26 cellular contexts compared by ENCODE assay signal in genomic region chr4:177595413-177595812, GRCh38.
"Had no signal": no experiment of that assay in that cellular context is flagged by ENCODE, and none has a peak within 500 bp of the region (broad histone marks: within the 10 kb centered on the region; RNA-seq: fewer than 3 reads in every experiment).

No MANE protein-coding gene starts in this region.

- H3K4me1 Mint-ChIP-seq: activated B cell treated with CpG ODN at 0.5 μM for 24 hours; activated T-helper 17 cell treated with anti-CD3 and anti-CD28 coated beads, Interleukin-2, amount 50 U/mL, for 72 hours had no signal

- DNase-seq: activated B cell treated with CpG ODN at 0.5 μM for 24 hours; activated CD4-positive, alpha-beta T cell treated with anti-CD3 and anti-CD28 coated beads, Interleukin-2, amount 50 U/mL, for 1 hour; activated CD4-positive, CD25-positive, alpha-beta regulatory T cell treated with anti-CD3 and anti-CD28 coated beads, Interleukin-2, amount 50 U/mL, for 72 hours; activated CD8-positive, alpha-beta memory T cell treated with anti-CD3 and anti-CD28 coated beads, Interleukin-2, amount 50 U/mL, for 4 hours; activated gamma-delta T cell treated with Interleukin-2 at 50 U/mL for 16 hours; activated naive CD4-positive, alpha-beta T cell; activated T-cell treated with anti-CD3 and anti-CD28 coated beads for 4 hours; activated T-cell treated with anti-CD3 and anti-CD28 coated beads, Interleukin-2, amount 50 U/mL, for 1 hour; activated T-cell treated with anti-CD3 and anti-CD28 coated beads, Interleukin-2, amount 50 U/mL, for 4 hours; central memory CD4-positive, alpha-beta T cell; T-helper 9 cell had no signal

- H3K27ac Mint-ChIP-seq: activated B cell treated with CpG ODN at 0.5 μM for 24 hours; activated CD4-positive, alpha-beta memory T cell treated with anti-CD3 and anti-CD28 coated beads for 36 hours; activated CD4-positive, alpha-beta T cell treated with anti-CD3 and anti-CD28 coated beads, Interleukin-2, amount 10 ng/mL, durations not matched to agents 24 days and 14 days; activated CD8-positive, alpha-beta T cell treated with anti-CD3 and anti-CD28 coated beads for 36 hours; activated naive CD4-positive, alpha-beta T cell treated with anti-CD3 and anti-CD28 coated beads for 36 hours; activated naive CD4-positive, alpha-beta T cell treated with anti-CD3 and anti-CD28 coated beads, Interleukin-2, amount 50 U/mL, for 72 hours; activated naive CD8-positive, alpha-beta T cell treated with anti-CD3 and anti-CD28 coated beads for 36 hours; activated T-cell treated with anti-CD3 and anti-CD28 coated beads, Interleukin-2, amount 50 U/mL, for 72 hours; activated T-helper 1 cell treated with anti-CD3 and anti-CD28 coated beads, Interleukin-12 subunit alpha, Interleukin-12 subunit beta, Interleukin-2, Interleukin-4 antibody, amounts not matched to agents 30 ng/mL and 10 ng/mL and 1 ng/mL, durations not matched to agents 14 hours and 24 hours and 36 hours; activated T-helper 17 cell treated with anti-CD3 and anti-CD28 coated beads, Interleukin-2, amount 50 U/mL, for 72 hours; T-helper 1 cell treated with Interleukin-12 subunit alpha and Interleukin-12 subunit beta and Interleukin-4 antibody, amounts not matched to agents 30 μg/mL and 1 μg/mL, for 36 hours; T-helper 2 cell treated with Interferon-gamma antibody and Interleukin-4, amounts not matched to agents 5 μg/mL and 100 μg/mL, for 36 hours had no signal

- H3K27me3 Mint-ChIP-seq: activated B cell treated with CpG ODN at 0.5 μM for 24 hours; activated CD4-positive, alpha-beta memory T cell treated with anti-CD3 and anti-CD28 coated beads for 36 hours; activated CD4-positive, alpha-beta T cell treated with anti-CD3 and anti-CD28 coated beads, Interleukin-2, amount 10 ng/mL, durations not matched to agents 24 days and 14 days; activated CD8-positive, alpha-beta T cell treated with anti-CD3 and anti-CD28 coated beads for 36 hours; activated naive CD8-positive, alpha-beta T cell treated with anti-CD3 and anti-CD28 coated beads for 36 hours; activated T-helper 17 cell treated with anti-CD3 and anti-CD28 coated beads, Interleukin-2, amount 50 U/mL, for 72 hours had no signal

- H3K27me3 ChIP-seq: adrenal gland, body of pancreas, brain microvascular endothelial cell, breast epithelium had no signal

- H3K4me3 Mint-ChIP-seq: activated B cell treated with CpG ODN at 0.5 μM for 24 hours; activated CD4-positive, alpha-beta memory T cell treated with anti-CD3 and anti-CD28 coated beads for 36 hours; activated CD4-positive, alpha-beta T cell treated with anti-CD3 and anti-CD28 coated beads, Interleukin-2, amount 10 ng/mL, durations not matched to agents 24 days and 14 days; activated CD8-positive, alpha-beta T cell treated with anti-CD3 and anti-CD28 coated beads for 36 hours; activated naive CD4-positive, alpha-beta T cell treated with anti-CD3 and anti-CD28 coated beads for 36 hours; activated naive CD8-positive, alpha-beta T cell treated with anti-CD3 and anti-CD28 coated beads for 36 hours; activated T-cell treated with anti-CD3 and anti-CD28 coated beads, Interleukin-2, amount 50 U/mL, for 4 hours; activated T-cell treated with anti-CD3 and anti-CD28 coated beads, Interleukin-2, amount 50 U/mL, for 72 hours; activated T-helper 1 cell treated with anti-CD3 and anti-CD28 coated beads, Interleukin-12 subunit alpha, Interleukin-12 subunit beta, Interleukin-2, Interleukin-4 antibody, amounts not matched to agents 30 ng/mL and 10 ng/mL and 1 ng/mL, durations not matched to agents 14 hours and 24 hours and 36 hours; activated T-helper 17 cell treated with anti-CD3 and anti-CD28 coated beads, Interleukin-2, amount 50 U/mL, for 72 hours; T-helper 1 cell treated with Interleukin-12 subunit alpha and Interleukin-12 subunit beta and Interleukin-4 antibody, amounts not matched to agents 30 μg/mL and 1 μg/mL, for 36 hours; T-helper 2 cell treated with Interferon-gamma antibody and Interleukin-4, amounts not matched to agents 5 μg/mL and 100 μg/mL, for 36 hours had no signal

- H3K9me3 Mint-ChIP-seq: activated B cell treated with CpG ODN at 0.5 μM for 24 hours; activated CD4-positive, alpha-beta memory T cell treated with anti-CD3 and anti-CD28 coated beads for 36 hours; activated CD4-positive, alpha-beta T cell treated with anti-CD3 and anti-CD28 coated beads, Interleukin-2, amount 10 ng/mL, durations not matched to agents 24 days and 14 days; activated CD8-positive, alpha-beta T cell treated with anti-CD3 and anti-CD28 coated beads for 36 hours; activated naive CD4-positive, alpha-beta T cell treated with anti-CD3 and anti-CD28 coated beads for 36 hours; activated naive CD8-positive, alpha-beta T cell treated with anti-CD3 and anti-CD28 coated beads for 36 hours; activated T-cell treated with anti-CD3 and anti-CD28 coated beads, Interleukin-2, amount 50 U/mL, for 4 hours; activated T-cell treated with anti-CD3 and anti-CD28 coated beads, Interleukin-2, amount 50 U/mL, for 72 hours; activated T-helper 1 cell treated with anti-CD3 and anti-CD28 coated beads, Interleukin-12 subunit alpha, Interleukin-12 subunit beta, Interleukin-2, Interleukin-4 antibody, amounts not matched to agents 30 ng/mL and 10 ng/mL and 1 ng/mL, durations not matched to agents 14 hours and 24 hours and 36 hours; activated T-helper 17 cell treated with anti-CD3 and anti-CD28 coated beads, Interleukin-2, amount 50 U/mL, for 72 hours; T-helper 1 cell treated with Interleukin-12 subunit alpha and Interleukin-12 subunit beta and Interleukin-4 antibody, amounts not matched to agents 30 μg/mL and 1 μg/mL, for 36 hours; T-helper 2 cell treated with Interferon-gamma antibody and Interleukin-4, amounts not matched to agents 5 μg/mL and 100 μg/mL, for 36 hours had no signal

- H3K4me1 ChIP-seq: breast epithelium had no signal

- H3K9me3 ChIP-seq: adrenal gland, body of pancreas, breast epithelium had no signal

- H3K27ac ChIP-seq: brain microvascular endothelial cell, breast epithelium had no signal

- H3K36me3 Mint-ChIP-seq: activated CD4-positive, alpha-beta memory T cell treated with anti-CD3 and anti-CD28 coated beads for 36 hours; activated naive CD4-positive, alpha-beta T cell treated with anti-CD3 and anti-CD28 coated beads, Interleukin-2, amount 50 U/mL, for 72 hours; activated naive CD8-positive, alpha-beta T cell treated with anti-CD3 and anti-CD28 coated beads for 36 hours had no signal

- H3K36me3 ChIP-seq: adrenal gland, brain microvascular endothelial cell, breast epithelium had no signal

- H3K4me3 ChIP-seq: adrenal gland, body of pancreas, breast epithelium had no signal
